ENCODE assay signal across 8 cellular contexts in genomic region chr4:1309261-1310010, GRCh38. TPM values are rescaled to one million over a fixed set of nuclear protein-coding genes. Genes with fewer than 3 reads are reported as not detected.
DNase-seq lines count a peak whose midpoint lies in the region; ATAC-seq and TF ChIP-seq lines count a peak whose summit lies in the region.

No MANE protein-coding gene starts in this region.

- H3K9me3 Mint-ChIP-seq in activated CD4-positive, alpha-beta memory T cell treated with anti-CD3 and anti-CD28 coated beads, Interleukin-2, amount 10 ng/mL, durations not matched to agents 7 days and 5 days = no peaks in the 10 kb centered on the region

- POLR2A ChIA-PET in activated CD4-positive, alpha-beta memory T cell treated with anti-CD3 and anti-CD28 coated beads, Interleukin-2, amount 10 ng/mL, durations not matched to agents 7 days and 5 days (lab: Charles Lee) = interaction anchor here (1.6 to 4.9 kb wide), 7 partner anchors 9 to 62 kb away, joined by 4 to 44 read pairs (median 7); partner anchors contain the start of genes CTBP1, MAEA and UVSSA

- peak; percentile 77 for ATAC-seq in HG03342 (IDR thresholded peaks at IDR 0.05; ENCODE audit: unreplicated experiment)
- peak; percentile 96 for ATAC-seq in left lobe of liver
- no peak for ATAC-seq in HG03565 (IDR thresholded peaks at IDR 0.05; ENCODE audit: unreplicated experiment)

- H3K27ac Mint-ChIP-seq in activated CD4-positive, alpha-beta memory T cell treated with anti-CD3 and anti-CD28 coated beads, Interleukin-2, amount 10 ng/mL, durations not matched to agents 7 days and 5 days = peak overlapping the region; percentile 60

- DNase-seq in GM10266 (ENCODE audit: extremely low spot score) (peak; percentile 91), ecto neural progenitor cell (ENCODE audit: low spot score) (peak; percentile 97), left lobe of liver (ENCODE audit: low spot score) (peak; percentile 75), NCI-H1048 (lab: John Stamatoyannopoulos, UW) (no peak)
- DNase-seq in activated CD4-positive, alpha-beta memory T cell treated with anti-CD3 and anti-CD28 coated beads, Interleukin-2, amount 10 ng/mL, durations not matched to agents 7 days and 5 days = peak; percentile 59
- DNase-seq in stimulated activated CD4-positive, alpha-beta T cell treated with anti-CD3 and anti-CD28 coated beads, Interleukin-15, amount 100 ng/mL, for 24 hours = peak; percentile 75

- CTCF ChIA-PET in activated CD4-positive, alpha-beta memory T cell treated with anti-CD3 and anti-CD28 coated beads, Interleukin-2, amount 10 ng/mL, durations not matched to agents 7 days and 5 days (lab: Charles Lee) = interaction anchor here (1.1 to 3.6 kb wide), 3 partner anchors 9 to 41 kb away, joined by 3 to 16 read pairs (median 7); partner anchors contain the start of gene UVSSA

- H3K4me3 Mint-ChIP-seq in activated CD4-positive, alpha-beta memory T cell treated with anti-CD3 and anti-CD28 coated beads, Interleukin-2, amount 10 ng/mL, durations not matched to agents 7 days and 5 days = peak overlapping the region; percentile 45

- H3K4me1 Mint-ChIP-seq in activated CD4-positive, alpha-beta memory T cell treated with anti-CD3 and anti-CD28 coated beads, Interleukin-2, amount 10 ng/mL, durations not matched to agents 7 days and 5 days = peaks cover 72% of the 10 kb centered on the region

- TF ChIP-seq CTCF in GM10266 (IDR thresholded peaks at IDR 0.05; ENCODE audit: control insufficient read depth, insufficient read depth, low read depth, missing control alignments) = no peak

- H3K36me3 Mint-ChIP-seq in activated CD4-positive, alpha-beta memory T cell treated with anti-CD3 and anti-CD28 coated beads, Interleukin-2, amount 10 ng/mL, durations not matched to agents 7 days and 5 days (ENCODE audit: low read depth) = peaks cover 60% of the 10 kb centered on the region

- no peaks in the 10 kb centered on the region for H3K27me3 Mint-ChIP-seq in activated CD4-positive, alpha-beta memory T cell treated with anti-CD3 and anti-CD28 coated beads, Interleukin-2, amount 10 ng/mL, durations not matched to agents 7 days and 5 days

RNA-seq across cellular contexts. Expression of gene MAEA, which starts 19.7 kb away (rescaled TPM):
- total RNA-seq in activated CD4-positive, alpha-beta memory T cell treated with anti-CD3 and anti-CD28 coated beads, Interleukin-2, amount 10 ng/mL, durations not matched to agents 7 days and 5 days = 10 to 100 TPM; 61.6 to 64.1 TPM
- total RNA-seq in left lobe of liver = 33.3 TPM

RNA-seq across cellular contexts. Expression of gene UVSSA, which starts 37.6 kb away (rescaled TPM):
- 10 to 100 TPM; 22.2 to 22.3 TPM for total RNA-seq in activated CD4-positive, alpha-beta memory T cell treated with anti-CD3 and anti-CD28 coated beads, Interleukin-2, amount 10 ng/mL, durations not matched to agents 7 days and 5 days
- 18.6 TPM for total RNA-seq in left lobe of liver
